28 cellular contexts compared by ENCODE assay signal in genomic region chr10:49200859-49201258, GRCh38. TPM values are rescaled to one million over a fixed set of nuclear protein-coding genes. Genes with fewer than 3 reads are reported as not detected.
"Had no signal": no experiment of that assay in that cellular context is flagged by ENCODE, and none has a peak within 500 bp of the region (broad histone marks: within the 10 kb centered on the region; RNA-seq: fewer than 3 reads in every experiment).

No MANE protein-coding gene starts in this region.

- H3K4me1 ChIP-seq: foreskin keratinocyte, gastroesophageal sphincter, heart left ventricle, left lung, psoas muscle, sigmoid colon, stomach, thyroid gland, vagina had no signal

- H3K27ac ChIP-seq: coronary artery, foreskin keratinocyte, gastroesophageal sphincter, heart left ventricle, hepatocyte, left lung, ovary, psoas muscle, sigmoid colon, stomach, thyroid gland, vagina had no signal

- H3K36me3 Mint-ChIP-seq: naive thymus-derived CD8-positive, alpha-beta T cell; stimulated activated effector memory CD8-positive, alpha-beta T cell treated with anti-CD3 and anti-CD28 coated beads, Interleukin-12 subunit alpha, Interleukin-12 subunit beta, amount 100 ng/mL, for 72 hours had no signal

- H3K27me3 ChIP-seq: heart left ventricle, ovary, sigmoid colon, thyroid gland, vagina had no signal

- H3K79me2 ChIP-seq: hepatocyte had no signal

- H3K27ac Mint-ChIP-seq: effector memory CD8-positive, alpha-beta T cell; naive thymus-derived CD8-positive, alpha-beta T cell; nephron progenitor cell; stimulated activated effector memory CD8-positive, alpha-beta T cell treated with anti-CD3 and anti-CD28 coated beads, Interleukin-12 subunit alpha, Interleukin-12 subunit beta, amount 100 ng/mL, for 72 hours had no signal

- H3K9me3 ChIP-seq: heart left ventricle, ovary, psoas muscle, sigmoid colon, stomach, thyroid gland, vagina had no signal

- H3K9me3 Mint-ChIP-seq: effector memory CD8-positive, alpha-beta T cell had no signal

- H3K4me2 ChIP-seq: hepatocyte had no signal

- H3K4me1 Mint-ChIP-seq: naive thymus-derived CD8-positive, alpha-beta T cell; nephron progenitor cell; stimulated activated effector memory CD8-positive, alpha-beta T cell treated with anti-CD3 and anti-CD28 coated beads, Interleukin-12 subunit alpha, Interleukin-12 subunit beta, amount 100 ng/mL, for 72 hours had no signal

- H3K36me3 ChIP-seq: gastroesophageal sphincter, heart left ventricle, left lung, ovary, sigmoid colon, stomach, thyroid gland, vagina had no signal

- H3K4me3 Mint-ChIP-seq: effector memory CD8-positive, alpha-beta T cell; naive thymus-derived CD8-positive, alpha-beta T cell; nephron progenitor cell; stimulated activated effector memory CD8-positive, alpha-beta T cell treated with anti-CD3 and anti-CD28 coated beads, Interleukin-12 subunit alpha, Interleukin-12 subunit beta, amount 100 ng/mL, for 72 hours had no signal

- H3K4me3 ChIP-seq: coronary artery, gastroesophageal sphincter, heart left ventricle, hepatocyte, left lung, ovary, psoas muscle, sigmoid colon, stomach, thyroid gland, vagina had no signal

- H2AFZ ChIP-seq: hepatocyte had no signal

- DNase-seq: effector memory CD8-positive, alpha-beta T cell; foreskin keratinocyte; heart left ventricle; kidney; left cardiac atrium; left lung; mesendoderm; midbrain; naive thymus-derived CD8-positive, alpha-beta T cell; nephron progenitor cell; occipital lobe; ovary; posterior cingulate gyrus; psoas muscle; right cardiac atrium; sigmoid colon; stimulated activated CD4-positive, alpha-beta T cell treated with anti-CD3 and anti-CD28 coated beads, Interleukin-2, amount 100 ng/mL, for 24 hours; stimulated activated CD4-positive, alpha-beta T cell treated with anti-CD3 and anti-CD28 coated beads, Interleukin-4, amount 100 ng/mL, for 24 hours; stimulated activated naive CD4-positive, alpha-beta T cell treated with Interleukin-2 at 50 U/mL for 16 hours; stomach; thyroid gland; trophoblast cell had no signal

- ATAC-seq: effector memory CD8-positive, alpha-beta T cell; foreskin keratinocyte; gastroesophageal sphincter; heart left ventricle; left cardiac atrium; left lung; naive thymus-derived CD8-positive, alpha-beta T cell; psoas muscle; right cardiac atrium; stimulated activated effector memory CD8-positive, alpha-beta T cell treated with anti-CD3 and anti-CD28 coated beads, Interleukin-12 subunit alpha, Interleukin-12 subunit beta, amount 100 ng/mL, for 72 hours had no signal

RNA-seq across cellular contexts. Expression of gene TMEM273, which starts 12.7 kb away (rescaled TPM):
- total RNA-seq: foreskin keratinocyte, renal cortical epithelial cell had no signal
- polyA plus RNA-seq: foreskin keratinocyte, hepatocyte had no signal
